2 cellular contexts compared by ENCODE assay signal in genomic region chr16:3101841-3102470, GRCh38.
TF ChIP-seq lines count a peak whose summit lies in the region.

No MANE protein-coding gene starts in this region.

TF ChIP-seq in IMR-90, 13 proteins besides CTCF, POLR2A, EP300 and RAD21:
- TF ChIP-seq MXI1 (IDR thresholded peaks at IDR 0.05; ENCODE audit: borderline replicate concordance, low read depth, low read length) (no peak), RCOR1 (IDR thresholded peaks at IDR 0.05; ENCODE audit: insufficient replicate concordance, low read length) (no peak), CHD1 (IDR thresholded peaks at IDR 0.05; ENCODE audit: low read depth, low read length) (no peak), NFE2L2 (IDR thresholded peaks at IDR 0.05; ENCODE audit: low read depth, low read length) (no peak), FOS (IDR thresholded peaks at IDR 0.05; ENCODE audit: low read depth, low read length) (no peak), BHLHE40 (IDR thresholded peaks at IDR 0.05; ENCODE audit: low read depth, low read length) (no peak), RFX5 (IDR thresholded peaks at IDR 0.05; ENCODE audit: low read depth, low read length) (no peak), SMC3 (IDR thresholded peaks at IDR 0.05; ENCODE audit: low read depth, low read length) (no peak)
TF ChIP-seq in IMR-90: peak in this region for 0.

TF ChIP-seq in GM12878, 131 proteins besides CTCF, POLR2A, EP300 and RAD21:
- TF ChIP-seq EED (IDR thresholded peaks at IDR 0.05; ENCODE audit: low read depth) (peak; percentile 13; the same call in 1 of the 2 replicates), RUNX3 (IDR thresholded peaks at IDR 0.05; ENCODE audit: low read length) (peak; percentile 71), POLR2AphosphoS5 (IDR thresholded peaks at IDR 0.05; ENCODE audit: low read length) (no peak), CBFB (IDR thresholded peaks at IDR 0.05; ENCODE audit: low read depth) (0 out of 2 replicates have a peak, but pooled peaks have one; percentile 39), MTA2 (IDR thresholded peaks at IDR 0.05; ENCODE audit: low read depth) (no peak), BACH1 (IDR thresholded peaks at IDR 0.05; ENCODE audit: borderline replicate concordance) (no peak), STAT3 (IDR thresholded peaks at IDR 0.05; ENCODE audit: low read depth, low read length) (no peak), EGR1 (IDR thresholded peaks at IDR 0.05; ENCODE audit: borderline replicate concordance in 1 of 2, low read depth in 2 of 2, low read length in 2 of 2) (no peak), MEF2B (IDR thresholded peaks at IDR 0.05; ENCODE audit: partially characterized antibody, poor library complexity, severe bottlenecking) (no peak), ZNF274 (IDR thresholded peaks at IDR 0.05; ENCODE audit: insufficient read depth, insufficient read length) (no peak), IKZF2 (IDR thresholded peaks at IDR 0.05) (peak; percentile 26 to 44; a peak in 1 of 4 replicates), DPF2 (IDR thresholded peaks at IDR 0.05) (no peak), YY1 (IDR thresholded peaks at IDR 0.05; ENCODE audit: low read depth, low read length) (no peak), STAT1 (conservative IDR thresholded peaks at IDR 0.05) (no peak), ASH2L (IDR thresholded peaks at IDR 0.05; ENCODE audit: borderline replicate concordance, low read depth) (no peak), ZNF622 (IDR thresholded peaks at IDR 0.05) (no peak), IKZF1 (conservative IDR thresholded peaks at IDR 0.05) (no peak)
- TF ChIP-seq, protein P1, sequence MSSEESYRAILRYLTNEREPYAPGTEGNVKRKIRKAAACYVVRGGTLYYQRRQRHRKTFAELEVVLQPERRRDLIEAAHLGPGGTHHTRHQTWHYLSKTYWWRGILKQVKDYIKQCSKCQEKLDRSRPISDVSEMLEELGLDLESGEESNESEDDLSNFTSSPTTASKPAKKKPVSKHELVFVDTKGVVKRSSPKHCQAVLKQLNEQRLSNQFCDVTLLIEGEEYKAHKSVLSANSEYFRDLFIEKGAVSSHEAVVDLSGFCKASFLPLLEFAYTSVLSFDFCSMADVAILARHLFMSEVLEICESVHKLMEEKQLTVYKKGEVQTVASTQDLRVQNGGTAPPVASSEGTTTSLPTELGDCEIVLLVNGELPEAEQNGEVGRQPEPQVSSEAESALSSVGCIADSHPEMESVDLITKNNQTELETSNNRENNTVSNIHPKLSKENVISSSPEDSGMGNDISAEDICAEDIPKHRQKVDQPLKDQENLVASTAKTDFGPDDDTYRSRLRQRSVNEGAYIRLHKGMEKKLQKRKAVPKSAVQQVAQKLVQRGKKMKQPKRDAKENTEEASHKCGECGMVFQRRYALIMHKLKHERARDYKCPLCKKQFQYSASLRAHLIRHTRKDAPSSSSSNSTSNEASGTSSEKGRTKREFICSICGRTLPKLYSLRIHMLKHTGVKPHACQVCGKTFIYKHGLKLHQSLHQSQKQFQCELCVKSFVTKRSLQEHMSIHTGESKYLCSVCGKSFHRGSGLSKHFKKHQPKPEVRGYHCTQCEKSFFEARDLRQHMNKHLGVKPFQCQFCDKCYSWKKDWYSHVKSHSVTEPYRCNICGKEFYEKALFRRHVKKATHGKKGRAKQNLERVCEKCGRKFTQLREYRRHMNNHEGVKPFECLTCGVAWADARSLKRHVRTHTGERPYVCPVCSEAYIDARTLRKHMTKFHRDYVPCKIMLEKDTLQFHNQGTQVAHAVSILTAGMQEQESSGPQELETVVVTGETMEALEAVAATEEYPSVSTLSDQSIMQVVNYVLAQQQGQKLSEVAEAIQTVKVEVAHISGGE (CRISPR knock-in tag; IDR thresholded peaks at IDR 0.05), result no peak
- TF ChIP-seq, protein P2, sequence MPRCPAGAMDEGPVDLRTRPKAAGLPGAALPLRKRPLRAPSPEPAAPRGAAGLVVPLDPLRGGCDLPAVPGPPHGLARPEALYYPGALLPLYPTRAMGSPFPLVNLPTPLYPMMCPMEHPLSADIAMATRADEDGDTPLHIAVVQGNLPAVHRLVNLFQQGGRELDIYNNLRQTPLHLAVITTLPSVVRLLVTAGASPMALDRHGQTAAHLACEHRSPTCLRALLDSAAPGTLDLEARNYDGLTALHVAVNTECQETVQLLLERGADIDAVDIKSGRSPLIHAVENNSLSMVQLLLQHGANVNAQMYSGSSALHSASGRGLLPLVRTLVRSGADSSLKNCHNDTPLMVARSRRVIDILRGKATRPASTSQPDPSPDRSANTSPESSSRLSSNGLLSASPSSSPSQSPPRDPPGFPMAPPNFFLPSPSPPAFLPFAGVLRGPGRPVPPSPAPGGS (IDR thresholded peaks at IDR 0.05; ENCODE audit: borderline replicate concordance, insufficient read depth, low read depth, low read length, poor library complexity, severe bottlenecking), result no peak
- TF ChIP-seq, protein P3, sequence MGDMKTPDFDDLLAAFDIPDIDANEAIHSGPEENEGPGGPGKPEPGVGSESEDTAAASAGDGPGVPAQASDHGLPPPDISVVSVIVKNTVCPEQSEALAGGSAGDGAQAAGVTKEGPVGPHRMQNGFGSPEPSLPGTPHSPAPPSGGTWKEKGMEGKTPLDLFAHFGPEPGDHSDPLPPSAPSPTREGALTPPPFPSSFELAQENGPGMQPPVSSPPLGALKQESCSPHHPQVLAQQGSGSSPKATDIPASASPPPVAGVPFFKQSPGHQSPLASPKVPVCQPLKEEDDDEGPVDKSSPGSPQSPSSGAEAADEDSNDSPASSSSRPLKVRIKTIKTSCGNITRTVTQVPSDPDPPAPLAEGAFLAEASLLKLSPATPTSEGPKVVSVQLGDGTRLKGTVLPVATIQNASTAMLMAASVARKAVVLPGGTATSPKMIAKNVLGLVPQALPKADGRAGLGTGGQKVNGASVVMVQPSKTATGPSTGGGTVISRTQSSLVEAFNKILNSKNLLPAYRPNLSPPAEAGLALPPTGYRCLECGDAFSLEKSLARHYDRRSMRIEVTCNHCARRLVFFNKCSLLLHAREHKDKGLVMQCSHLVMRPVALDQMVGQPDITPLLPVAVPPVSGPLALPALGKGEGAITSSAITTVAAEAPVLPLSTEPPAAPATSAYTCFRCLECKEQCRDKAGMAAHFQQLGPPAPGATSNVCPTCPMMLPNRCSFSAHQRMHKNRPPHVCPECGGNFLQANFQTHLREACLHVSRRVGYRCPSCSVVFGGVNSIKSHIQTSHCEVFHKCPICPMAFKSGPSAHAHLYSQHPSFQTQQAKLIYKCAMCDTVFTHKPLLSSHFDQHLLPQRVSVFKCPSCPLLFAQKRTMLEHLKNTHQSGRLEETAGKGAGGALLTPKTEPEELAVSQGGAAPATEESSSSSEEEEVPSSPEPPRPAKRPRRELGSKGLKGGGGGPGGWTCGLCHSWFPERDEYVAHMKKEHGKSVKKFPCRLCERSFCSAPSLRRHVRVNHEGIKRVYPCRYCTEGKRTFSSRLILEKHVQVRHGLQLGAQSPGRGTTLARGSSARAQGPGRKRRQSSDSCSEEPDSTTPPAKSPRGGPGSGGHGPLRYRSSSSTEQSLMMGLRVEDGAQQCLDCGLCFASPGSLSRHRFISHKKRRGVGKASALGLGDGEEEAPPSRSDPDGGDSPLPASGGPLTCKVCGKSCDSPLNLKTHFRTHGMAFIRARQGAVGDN (IDR thresholded peaks at IDR 0.05), result no peak
- TF ChIP-seq, protein P4, sequence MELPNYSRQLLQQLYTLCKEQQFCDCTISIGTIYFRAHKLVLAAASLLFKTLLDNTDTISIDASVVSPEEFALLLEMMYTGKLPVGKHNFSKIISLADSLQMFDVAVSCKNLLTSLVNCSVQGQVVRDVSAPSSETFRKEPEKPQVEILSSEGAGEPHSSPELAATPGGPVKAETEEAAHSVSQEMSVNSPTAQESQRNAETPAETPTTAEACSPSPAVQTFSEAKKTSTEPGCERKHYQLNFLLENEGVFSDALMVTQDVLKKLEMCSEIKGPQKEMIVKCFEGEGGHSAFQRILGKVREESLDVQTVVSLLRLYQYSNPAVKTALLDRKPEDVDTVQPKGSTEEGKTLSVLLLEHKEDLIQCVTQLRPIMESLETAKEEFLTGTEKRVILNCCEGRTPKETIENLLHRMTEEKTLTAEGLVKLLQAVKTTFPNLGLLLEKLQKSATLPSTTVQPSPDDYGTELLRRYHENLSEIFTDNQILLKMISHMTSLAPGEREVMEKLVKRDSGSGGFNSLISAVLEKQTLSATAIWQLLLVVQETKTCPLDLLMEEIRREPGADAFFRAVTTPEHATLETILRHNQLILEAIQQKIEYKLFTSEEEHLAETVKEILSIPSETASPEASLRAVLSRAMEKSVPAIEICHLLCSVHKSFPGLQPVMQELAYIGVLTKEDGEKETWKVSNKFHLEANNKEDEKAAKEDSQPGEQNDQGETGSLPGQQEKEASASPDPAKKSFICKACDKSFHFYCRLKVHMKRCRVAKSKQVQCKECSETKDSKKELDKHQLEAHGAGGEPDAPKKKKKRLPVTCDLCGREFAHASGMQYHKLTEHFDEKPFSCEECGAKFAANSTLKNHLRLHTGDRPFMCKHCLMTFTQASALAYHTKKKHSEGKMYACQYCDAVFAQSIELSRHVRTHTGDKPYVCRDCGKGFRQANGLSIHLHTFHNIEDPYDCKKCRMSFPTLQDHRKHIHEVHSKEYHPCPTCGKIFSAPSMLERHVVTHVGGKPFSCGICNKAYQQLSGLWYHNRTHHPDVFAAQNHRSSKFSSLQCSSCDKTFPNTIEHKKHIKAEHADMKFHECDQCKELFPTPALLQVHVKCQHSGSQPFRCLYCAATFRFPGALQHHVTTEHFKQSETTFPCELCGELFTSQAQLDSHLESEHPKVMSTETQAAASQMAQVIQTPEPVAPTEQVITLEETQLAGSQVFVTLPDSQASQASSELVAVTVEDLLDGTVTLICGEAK (IDR thresholded peaks at IDR 0.05; ENCODE audit: borderline replicate concordance), result no peak
- TF ChIP-seq, protein P5, sequence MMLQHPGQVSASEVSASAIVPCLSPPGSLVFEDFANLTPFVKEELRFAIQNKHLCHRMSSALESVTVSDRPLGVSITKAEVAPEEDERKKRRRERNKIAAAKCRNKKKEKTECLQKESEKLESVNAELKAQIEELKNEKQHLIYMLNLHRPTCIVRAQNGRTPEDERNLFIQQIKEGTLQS (IDR thresholded peaks at IDR 0.05; ENCODE audit: borderline replicate concordance, extremely low read depth, low read depth, low read length), result no peak
